Comparison of ENCODE assay signal across 8 cellular contexts in the genomic region with DNA sequence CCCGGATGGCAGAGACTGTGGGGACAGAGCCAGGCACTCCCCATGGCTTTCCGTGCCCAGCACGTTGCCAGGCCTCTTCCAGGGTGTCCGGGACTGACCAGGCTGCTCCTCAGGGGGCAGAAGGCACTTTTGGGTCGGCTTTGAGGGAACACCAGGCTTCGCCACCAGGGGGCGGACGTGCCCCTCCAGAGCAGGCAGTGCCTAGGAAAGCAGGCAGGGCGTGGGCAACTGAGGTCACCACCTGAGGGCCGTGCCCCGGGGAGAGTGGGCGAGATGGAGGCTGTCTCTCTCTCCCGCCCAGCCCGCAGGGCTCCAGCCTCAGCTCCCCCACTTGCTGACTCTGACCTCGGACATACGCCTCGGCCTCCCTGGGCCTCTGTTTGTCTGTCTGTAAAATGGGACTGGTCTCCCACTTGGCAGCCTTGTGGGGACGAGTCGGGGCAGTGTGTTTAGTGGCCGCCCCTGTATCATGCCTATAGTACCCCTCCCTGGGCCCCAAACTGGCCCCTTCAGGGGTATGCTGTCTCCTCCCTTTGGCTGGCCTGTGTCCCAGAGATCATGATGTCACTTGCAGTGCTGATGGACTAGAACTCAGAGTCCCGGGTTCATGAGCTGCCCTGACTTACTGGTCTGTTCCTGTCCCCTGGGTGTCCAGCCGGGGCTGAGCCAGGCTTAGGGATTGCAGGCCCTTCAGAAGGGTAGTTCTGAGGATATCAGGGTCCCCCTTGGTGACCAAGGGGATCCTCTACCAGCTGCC. TPM values are rescaled to one million over a fixed set of nuclear protein-coding genes. Genes with fewer than 3 reads are reported as not detected.
DNase-seq lines count a peak whose midpoint lies in the region; ATAC-seq and TF ChIP-seq lines count a peak whose summit lies in the region.

No MANE protein-coding gene starts in this region.

- no peak overlapping the region for H3K4me3 Mint-ChIP-seq in HFFc6
- H3K4me3 Mint-ChIP-seq in type B pancreatic cell = peak overlapping the region; percentile 45

- peaks cover 6% of the 10 kb centered on the region for H3K27me3 Mint-ChIP-seq in HFFc6 (ENCODE audit: insufficient read depth)
- H3K27me3 Mint-ChIP-seq in type B pancreatic cell = no peaks in the 10 kb centered on the region

- intact Hi-C loops in posterior cingulate gyrus (cut with DNase I) = loop anchor here (1.0 kb wide), 1 partner anchor 38 kb away; no protein-coding TSS in a partner anchor

- H3K27ac Mint-ChIP-seq in HFFc6 = peak overlapping the region; percentile 92
- H3K27ac Mint-ChIP-seq in type B pancreatic cell = no peak overlapping the region

- ATAC-seq in GM21717 (IDR thresholded peaks at IDR 0.05; ENCODE audit: unreplicated experiment) = no peak

- TF ChIP-seq CTCF in HFFc6 (IDR thresholded peaks at IDR 0.05) (peak; percentile 99), type B pancreatic cell (conservative IDR thresholded peaks at IDR 0.05) (peak; percentile 97)

- no peaks in the 10 kb centered on the region for H3K36me3 Mint-ChIP-seq in HFFc6 (ENCODE audit: low read depth)
- no peaks in the 10 kb centered on the region for H3K36me3 Mint-ChIP-seq in type B pancreatic cell

- peaks cover 22% of the 10 kb centered on the region for H3K4me1 Mint-ChIP-seq in HFFc6 (ENCODE audit: low read depth)
- peaks cover 13% of the 10 kb centered on the region for H3K4me1 Mint-ChIP-seq in type B pancreatic cell (ENCODE audit: unreplicated experiment)

- H3K9me3 Mint-ChIP-seq in HFFc6 (no peaks in the 10 kb centered on the region), type B pancreatic cell (no peaks in the 10 kb centered on the region)

- in situ Hi-C loops in SK-MEL-5 (cut with HindIII; ENCODE audit: low pct_unique_long_range_greater_than_20kb, low sequenced_read_pairs) = no loop called here

- DNase-seq in CD1c-positive myeloid dendritic cell (ENCODE audit: extremely low spot score) (peak; percentile 90), HFFc6 (peak; percentile 53), SK-MEL-5 (ENCODE audit: low read depth, low spot score) (peak; percentile 89), activated gamma-delta T cell treated with Interleukin-2 at 50 U/mL for 16 hours (peak; percentile 88), germinal center (ENCODE audit: low spot score) (peak; percentile 80), posterior cingulate gyrus (peak; percentile 29 to 95 (median 71)), type B pancreatic cell (ENCODE audit: extremely low spot score, unreplicated experiment) (peak; percentile 88)

RNA-seq across cellular contexts. Expression of a gene that starts 4.4 kb away (rescaled TPM):
- total RNA-seq in HFFc6 (2021; fragmentation: NEBNext Ultra II Directional; extraction: Animal tissue kit (Norgen Biotek cat#: 25700)) = 10 to 100 TPM in 1 of 6 experiments, 1 to 10 TPM in 5; 4.6 to 12.7 (median 5.2) TPM
- total RNA-seq in SK-MEL-5 (2014; rRNA removed; shearing (Covaris generic)) = 11.1 and 11.3 TPM in 2 replicates
- 30.5 and 35.3 TPM in 2 replicates for polyA plus RNA-seq in SK-MEL-5 (2015; cell fraction: cytosol; rRNA removed)
- 32.2 and 39.5 TPM in 2 replicates for polyA plus RNA-seq in SK-MEL-5 (2015; cell fraction: nucleus; rRNA removed)
- total RNA-seq in type B pancreatic cell (ENCODE audit: low replicate concordance) = 21.2 and 30.8 TPM in 2 replicates

RNA-seq across cellular contexts. Expression of a gene that starts 54.8 kb away (rescaled TPM):
- not detected for total RNA-seq in HFFc6 (2021; fragmentation: NEBNext Ultra II Directional; extraction: Animal tissue kit (Norgen Biotek cat#: 25700))
- 0.32 and 0.87 TPM in 2 replicates for total RNA-seq in SK-MEL-5 (2014; rRNA removed; shearing (Covaris generic))
- polyA plus RNA-seq in SK-MEL-5 (2015; cell fraction: cytosol; rRNA removed) = 1.1 and 2.4 TPM in 2 replicates
- 0.78 and 5.3 TPM in 2 replicates for polyA plus RNA-seq in SK-MEL-5 (2015; cell fraction: nucleus; rRNA removed)
- total RNA-seq in type B pancreatic cell (ENCODE audit: low replicate concordance) = 18.0 and 40.3 TPM in 2 replicates

Comparison
In these comparisons a context has a peak if more than half of its experiments do, and no peak if none do; other contexts are left out.
1. RNA of a gene that starts 54.8 kb away (total RNA-seq): 18.0 to 40.3 TPM in type B pancreatic cell; 0.32 to 0.87 TPM in SK-MEL-5 and not detected in HFFc6; every median in the first group is over 10 times any median in the second.
2. Peak in every context shown above with its lines, with median percentiles within 50 percentile points of each other: DNase-seq.